ENCODE assay signal across 9 cellular contexts in the genomic region with DNA sequence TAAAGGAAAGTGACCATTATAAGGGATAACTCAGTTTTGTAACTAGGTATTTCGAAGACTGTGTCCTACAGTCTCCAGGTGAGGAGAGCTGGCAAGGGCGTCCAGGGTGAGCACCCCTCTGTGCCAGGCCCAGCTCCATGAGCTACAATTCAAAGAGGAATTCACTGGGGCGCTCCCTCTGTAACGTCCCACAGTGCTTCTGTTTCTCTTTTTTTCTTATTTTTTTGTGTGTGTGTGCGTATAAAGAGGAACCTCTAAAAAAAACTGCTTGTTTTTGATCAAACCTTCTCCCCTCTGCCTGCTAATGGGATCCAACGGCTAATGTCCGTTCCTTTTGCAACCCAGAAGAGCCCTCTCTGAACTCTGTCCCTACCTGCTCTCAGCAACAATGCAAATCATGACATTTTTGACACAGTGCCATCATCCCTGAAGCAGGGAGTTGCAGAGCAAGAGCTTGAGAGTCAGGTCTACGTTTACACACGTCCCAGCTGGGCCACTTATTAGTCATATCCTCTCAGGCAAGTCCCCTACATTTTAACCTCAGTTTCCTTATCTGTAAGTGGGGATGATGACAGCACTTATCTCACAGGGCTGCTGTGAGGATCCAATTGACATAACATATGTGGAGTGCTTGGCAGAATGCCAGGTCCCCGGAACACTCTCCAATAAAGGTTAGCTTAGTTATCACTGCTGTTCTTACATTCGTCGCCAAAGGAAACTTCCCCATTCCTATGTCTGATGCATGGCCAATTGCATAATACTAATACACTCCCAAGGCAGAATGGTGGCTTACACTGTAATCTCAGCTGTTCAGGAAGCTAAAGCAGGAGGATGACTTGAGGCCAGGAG. TPM values are rescaled to one million over a fixed set of nuclear protein-coding genes. Genes with fewer than 3 reads are reported as not detected.
DNase-seq lines count a peak whose midpoint lies in the region; ATAC-seq lines count a peak whose summit lies in the region.
"Had no signal": no experiment of that assay in that cellular context is flagged by ENCODE, and none has a peak within 500 bp of the region (broad histone marks: within the 10 kb centered on the region; RNA-seq: fewer than 3 reads in every experiment).

No MANE protein-coding gene starts in this region.

- peaks cover 10% of the 10 kb centered on the region for H3K4me1 Mint-ChIP-seq in activated naive CD8-positive, alpha-beta T cell treated with anti-CD3 and anti-CD28 coated beads, Interleukin-2, amount 10 ng/mL, durations not matched to agents 7 days and 5 days
- peaks cover 8% of the 10 kb centered on the region for H3K4me1 Mint-ChIP-seq in stimulated activated naive CD8-positive, alpha-beta T cell treated with anti-CD3 and anti-CD28 coated beads, Interleukin-15, Interleukin-2, amounts not matched to agents 100 ng/mL and 50 ng/mL, for 24 hours (ENCODE audit: low read depth)

- no peaks in the 10 kb centered on the region for H3K9me3 Mint-ChIP-seq in activated naive CD8-positive, alpha-beta T cell treated with anti-CD3 and anti-CD28 coated beads, Interleukin-2, amount 10 ng/mL, durations not matched to agents 7 days and 5 days
- no peaks in the 10 kb centered on the region for H3K9me3 Mint-ChIP-seq in stimulated activated naive CD8-positive, alpha-beta T cell treated with anti-CD3 and anti-CD28 coated beads, Interleukin-15, Interleukin-2, amounts not matched to agents 100 ng/mL and 50 ng/mL, for 24 hours
- H3K9me3 Mint-ChIP-seq: CD8-positive, alpha-beta T cell had no signal

- H3K36me3 Mint-ChIP-seq in activated naive CD8-positive, alpha-beta T cell treated with anti-CD3 and anti-CD28 coated beads, Interleukin-2, amount 10 ng/mL, durations not matched to agents 7 days and 5 days = peaks cover 35% of the 10 kb centered on the region
- H3K36me3 Mint-ChIP-seq in stimulated activated naive CD8-positive, alpha-beta T cell treated with anti-CD3 and anti-CD28 coated beads, Interleukin-15, Interleukin-2, amounts not matched to agents 100 ng/mL and 50 ng/mL, for 24 hours (ENCODE audit: low read depth) = peaks cover 54% of the 10 kb centered on the region

- DNase-seq in activated CD4-positive, CD25-positive, alpha-beta regulatory T cell (lab: John Stamatoyannopoulos, UW) = no peak
- DNase-seq in NCI-H524 treated with DMSO at 0.1 percent for 48 hours (lab: John Stamatoyannopoulos, UW) = peak; percentile 25
- DNase-seq in activated naive CD8-positive, alpha-beta T cell treated with anti-CD3 and anti-CD28 coated beads, Interleukin-2, amount 10 ng/mL, durations not matched to agents 7 days and 5 days = no peak
- DNase-seq in inferior parietal cortex (ENCODE audit: extremely low spot score) = peak; percentile 67

- ATAC-seq in activated CD4-positive, CD25-positive, alpha-beta regulatory T cell treated with anti-CD3 and anti-CD28 coated beads, Interleukin-2, amount 50 U/mL, for 24 hours = peak; percentile 94 to 98
- ATAC-seq in HG03060 (IDR thresholded peaks at IDR 0.05; ENCODE audit: low read depth, unreplicated experiment) (peak; percentile 76), GM19463 (IDR thresholded peaks at IDR 0.05; ENCODE audit: unreplicated experiment) (no peak)
- ATAC-seq in activated naive CD8-positive, alpha-beta T cell treated with anti-CD3 and anti-CD28 coated beads, Interleukin-2, amount 10 ng/mL, durations not matched to agents 7 days and 5 days (ENCODE audit: low read depth) = peak; percentile 94
- ATAC-seq: CD8-positive, alpha-beta T cell had no signal

- no peaks in the 10 kb centered on the region for H3K27me3 Mint-ChIP-seq in activated naive CD8-positive, alpha-beta T cell treated with anti-CD3 and anti-CD28 coated beads, Interleukin-2, amount 10 ng/mL, durations not matched to agents 7 days and 5 days
- no peaks in the 10 kb centered on the region for H3K27me3 Mint-ChIP-seq in stimulated activated naive CD8-positive, alpha-beta T cell treated with anti-CD3 and anti-CD28 coated beads, Interleukin-15, Interleukin-2, amounts not matched to agents 100 ng/mL and 50 ng/mL, for 24 hours

- no peak overlapping the region for H3K4me3 Mint-ChIP-seq in activated naive CD8-positive, alpha-beta T cell treated with anti-CD3 and anti-CD28 coated beads, Interleukin-2, amount 10 ng/mL, durations not matched to agents 7 days and 5 days
- no peak overlapping the region for H3K4me3 Mint-ChIP-seq in stimulated activated naive CD8-positive, alpha-beta T cell treated with anti-CD3 and anti-CD28 coated beads, Interleukin-15, Interleukin-2, amounts not matched to agents 100 ng/mL and 50 ng/mL, for 24 hours
- H3K4me3 Mint-ChIP-seq: CD8-positive, alpha-beta T cell had no signal

- H3K27ac Mint-ChIP-seq in activated naive CD8-positive, alpha-beta T cell treated with anti-CD3 and anti-CD28 coated beads, Interleukin-2, amount 10 ng/mL, durations not matched to agents 7 days and 5 days = peak overlapping the region; percentile 76
- peak overlapping the region; percentile 76 for H3K27ac Mint-ChIP-seq in stimulated activated naive CD8-positive, alpha-beta T cell treated with anti-CD3 and anti-CD28 coated beads, Interleukin-15, Interleukin-2, amounts not matched to agents 100 ng/mL and 50 ng/mL, for 24 hours
- H3K27ac Mint-ChIP-seq: CD8-positive, alpha-beta T cell had no signal

- POLR2A ChIA-PET in activated naive CD8-positive, alpha-beta T cell treated with anti-CD3 and anti-CD28 coated beads, Interleukin-2, amount 10 ng/mL, durations not matched to agents 7 days and 5 days (lab: Charles Lee) = no interaction called here

RNA-seq across cellular contexts. Expression of a gene that starts 16.9 kb away (rescaled TPM):
- total RNA-seq in activated naive CD8-positive, alpha-beta T cell treated with anti-CD3 and anti-CD28 coated beads, Interleukin-2, amount 10 ng/mL, durations not matched to agents 7 days and 5 days = 10 to 100 TPM; 88.6 to 91.5 TPM

RNA-seq across cellular contexts. Expression of a gene that starts 54.0 kb away (rescaled TPM):
- total RNA-seq in activated naive CD8-positive, alpha-beta T cell treated with anti-CD3 and anti-CD28 coated beads, Interleukin-2, amount 10 ng/mL, durations not matched to agents 7 days and 5 days = 10 to 100 TPM; 83.6 to 84.2 TPM

RNA-seq across cellular contexts. Expression of a gene that starts 54.4 kb away (rescaled TPM):
- 10 to 100 TPM; 19.4 to 20.6 TPM for total RNA-seq in activated naive CD8-positive, alpha-beta T cell treated with anti-CD3 and anti-CD28 coated beads, Interleukin-2, amount 10 ng/mL, durations not matched to agents 7 days and 5 days

Comparison
In these comparisons a context has a peak if more than half of its experiments do, and no peak if none do; other contexts are left out.
1. DNase-seq: peak in NCI-H524 treated with DMSO at 0.1 percent for 48 hours (single experiment) and inferior parietal cortex (single experiment); none in activated CD4-positive, CD25-positive, alpha-beta regulatory T cell (0 of 4) and activated naive CD8-positive, alpha-beta T cell treated with anti-CD3 and anti-CD28 coated beads, Interleukin-2, amount 10 ng/mL, durations not matched to agents 7 days and 5 days (single experiment).